Comparison of ENCODE assay signal across 15 cellular contexts in the genomic region with DNA sequence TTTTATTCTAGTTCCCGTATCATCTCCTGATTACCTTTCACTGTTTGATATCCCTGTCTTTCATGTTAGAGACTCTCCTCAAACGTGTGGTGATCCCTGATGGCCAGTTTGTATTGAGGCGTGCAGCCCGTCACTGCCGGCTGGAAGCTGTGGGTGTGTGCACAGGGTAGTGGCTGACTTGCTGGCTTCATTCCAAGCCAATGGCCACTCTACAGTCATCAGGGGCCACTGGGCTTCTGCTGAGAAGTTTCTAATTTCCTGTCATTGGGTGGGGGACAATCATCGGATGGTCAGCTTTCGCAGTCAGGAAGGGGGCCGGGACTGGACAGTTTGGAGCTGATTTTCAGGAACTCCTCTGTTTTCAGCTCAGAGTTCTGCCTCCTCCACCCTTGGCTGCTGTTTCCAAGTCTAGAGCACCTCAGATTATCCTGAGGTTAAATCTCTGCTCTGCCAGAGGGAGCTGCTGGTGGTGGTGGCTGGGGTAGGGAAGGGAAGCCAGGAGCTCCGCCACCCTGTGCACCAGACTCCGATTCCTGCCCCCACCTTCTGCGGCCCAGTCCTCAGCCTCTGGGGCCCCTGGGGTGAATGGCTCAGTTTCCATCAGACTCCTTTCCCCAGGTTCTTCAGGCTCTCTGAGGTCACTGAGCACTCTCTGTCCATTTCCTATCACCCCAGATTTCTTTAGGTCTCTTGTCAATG. TPM values are rescaled to one million over a fixed set of nuclear protein-coding genes. Genes with fewer than 3 reads are reported as not detected.
DNase-seq lines count a peak whose midpoint lies in the region; ATAC-seq and TF ChIP-seq lines count a peak whose summit lies in the region.
"Had no signal": no experiment of that assay in that cellular context is flagged by ENCODE, and none has a peak within 500 bp of the region (broad histone marks: within the 10 kb centered on the region; RNA-seq: fewer than 3 reads in every experiment).

No MANE protein-coding gene starts in this region.

- peak in 1 of 4 donors; percentile 42 for TF ChIP-seq EP300 in upper lobe of left lung (IDR thresholded peaks at IDR 0.05)

- H3K27ac ChIP-seq in body of pancreas, result peak overlapping the region in 1 of 4 donors; percentile 28
- peak overlapping the region; percentile 36 to 81 (median 56) for H3K27ac ChIP-seq in upper lobe of left lung
- H3K27ac ChIP-seq: dorsolateral prefrontal cortex, neural progenitor cell had no signal

- H3K27me3 ChIP-seq in body of pancreas, result no peaks in the 10 kb centered on the region
- no peaks in the 10 kb centered on the region for H3K27me3 ChIP-seq in upper lobe of left lung
- H3K27me3 ChIP-seq: esophagus squamous epithelium, neural progenitor cell had no signal

- peak; percentile 40 for ATAC-seq in body of pancreas
- peak; percentile 68 to 85 for ATAC-seq in left cardiac atrium
- ATAC-seq in upper lobe of left lung (ENCODE audit: low FRiP score in 2 of 2), result peak; percentile 51 to 74
- ATAC-seq in GM21717 (IDR thresholded peaks at IDR 0.05; ENCODE audit: unreplicated experiment), result no peak
- no peak for ATAC-seq in HG02588 (IDR thresholded peaks at IDR 0.05; ENCODE audit: unreplicated experiment)
- ATAC-seq: stimulated activated naive B cell treated with anti-CD40 and anti-IgM and Interleukin-4, amounts not matched to agents 10 μg/mL and 1 μg/mL and 100 μg/mL, for 72 hours had no signal

- H3K4me3 ChIP-seq in body of pancreas (no peak overlapping the region), upper lobe of left lung (no peak overlapping the region)
- H3K4me3 ChIP-seq: dorsolateral prefrontal cortex, esophagus squamous epithelium, neural progenitor cell had no signal

- intact Hi-C loops in body of pancreas (cut with DNase I) (no loop called here), left cardiac atrium (cut with DNase I) (no loop called here)

- DNase-seq in body of pancreas (peak in 2 of 4 donors; percentile 16 to 42), left cardiac atrium (peak; percentile 33), myocyte (ENCODE audit: low read depth) (peak; percentile 30), upper lobe of left lung (peak in 1 of 2 donors; percentile 47), activated T-cell treated with anti-CD3 and anti-CD28 coated beads for 4 hours (no peak)
- DNase-seq: dorsolateral prefrontal cortex; esophagus squamous epithelium; mesendoderm; NCI-H1048; NCI-H2107; NCI-H526; stimulated activated naive B cell treated with anti-CD40 and anti-IgM and Interleukin-4, amounts not matched to agents 10 μg/mL and 1 μg/mL and 100 μg/mL, for 72 hours had no signal

- WGBS in body of pancreas, 2 donors, result 82 to 89% methylated on average over 9 to 11 of the region's 11 CpGs
- WGBS in upper lobe of left lung, 2 donors, result 64 to 65% methylated on average over 10 to 11 of the region's 11 CpGs

- H3K9me3 ChIP-seq in body of pancreas (no peaks in the 10 kb centered on the region), upper lobe of left lung (no peaks in the 10 kb centered on the region)
- H3K9me3 ChIP-seq: esophagus squamous epithelium had no signal

- H3K4me1 ChIP-seq in body of pancreas, result peaks cover 14% of the 10 kb centered on the region
- peaks cover under 1 to 15% (median 11%) of the 10 kb centered on the region in 4 donors for H3K4me1 ChIP-seq in upper lobe of left lung
- H3K4me1 ChIP-seq: neural progenitor cell had no signal

- no peaks in the 10 kb centered on the region for H3K36me3 ChIP-seq in body of pancreas (replicated peaks in 1 of 2; ENCODE audit: insufficient read depth in 1 of 2, low read depth in 2 of 2)
- no peaks in the 10 kb centered on the region for H3K36me3 ChIP-seq in upper lobe of left lung
- H3K36me3 ChIP-seq: esophagus squamous epithelium, neural progenitor cell had no signal

- TF ChIP-seq CTCF in body of pancreas (IDR thresholded peaks at IDR 0.05) (no peak), upper lobe of left lung (IDR thresholded peaks at IDR 0.05) (no peak)

- no peak for TF ChIP-seq POLR2A in body of pancreas (IDR thresholded peaks at IDR 0.05)
- peak in 1 of 4 donors; percentile 14 for TF ChIP-seq POLR2A in upper lobe of left lung (IDR thresholded peaks at IDR 0.05)

RNA-seq across cellular contexts. Expression of a gene that starts 34.9 kb away (rescaled TPM):
- total RNA-seq in body of pancreas, result 10 to 100 TPM; 15.8 to 23.1 TPM
- total RNA-seq in left cardiac atrium, result 1 to 10 TPM; 2.4 TPM
- total RNA-seq in myocyte, result 19.7 and 21.3 TPM in 2 replicates
- polyA plus RNA-seq in myocyte (2012), result 10.5 TPM
- 10 to 100 TPM; 20.2 to 35.6 (median 26.6) TPM for total RNA-seq in upper lobe of left lung

Comparison
In these comparisons a context has a peak if more than half of its experiments do, and no peak if none do; other contexts are left out.
1. ATAC-seq: peak in body of pancreas (single experiment), left cardiac atrium (2 of 2) and upper lobe of left lung (2 of 2); none in GM21717 (single experiment) and HG02588 (single experiment).